ENCODE assay signal across 1 cellular context in the genomic region with DNA sequence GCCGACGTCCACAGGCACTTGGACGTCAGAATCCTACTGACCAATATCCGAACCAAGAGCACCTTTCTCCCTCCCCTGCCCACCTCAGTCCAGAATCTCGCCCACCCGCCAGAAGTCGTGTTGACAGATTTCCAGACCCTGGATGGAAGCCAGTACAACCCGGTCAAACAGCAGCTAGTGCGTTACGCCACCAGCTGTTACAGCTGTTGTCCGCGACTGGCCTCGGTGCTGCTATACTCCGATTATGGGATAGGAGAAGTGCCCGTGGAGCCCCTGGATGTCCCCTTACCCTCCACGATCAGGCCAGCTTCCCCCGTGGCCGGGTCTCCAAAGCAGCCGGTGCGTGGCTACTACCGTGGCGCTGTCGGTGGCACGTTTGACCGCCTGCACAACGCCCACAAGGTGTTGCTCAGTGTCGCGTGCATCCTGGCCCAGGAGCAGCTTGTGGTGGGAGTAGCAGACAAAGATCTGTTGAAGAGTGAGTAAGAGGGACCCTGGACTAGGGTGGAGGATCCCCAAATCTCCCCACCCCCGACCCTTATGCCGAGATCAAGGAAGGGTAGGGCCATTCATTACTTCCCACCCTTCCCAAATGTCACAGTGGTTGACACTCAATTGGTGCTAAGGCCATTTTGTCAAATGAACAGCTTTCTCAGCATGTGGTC.
TF ChIP-seq lines count a peak whose summit lies in the region.

No MANE protein-coding gene starts in this region.

TF ChIP-seq in HepG2, 621 proteins besides CTCF, POLR2A, EP300 and RAD21 (continued from another document and continues in another):
- TF ChIP-seq, protein P1, sequence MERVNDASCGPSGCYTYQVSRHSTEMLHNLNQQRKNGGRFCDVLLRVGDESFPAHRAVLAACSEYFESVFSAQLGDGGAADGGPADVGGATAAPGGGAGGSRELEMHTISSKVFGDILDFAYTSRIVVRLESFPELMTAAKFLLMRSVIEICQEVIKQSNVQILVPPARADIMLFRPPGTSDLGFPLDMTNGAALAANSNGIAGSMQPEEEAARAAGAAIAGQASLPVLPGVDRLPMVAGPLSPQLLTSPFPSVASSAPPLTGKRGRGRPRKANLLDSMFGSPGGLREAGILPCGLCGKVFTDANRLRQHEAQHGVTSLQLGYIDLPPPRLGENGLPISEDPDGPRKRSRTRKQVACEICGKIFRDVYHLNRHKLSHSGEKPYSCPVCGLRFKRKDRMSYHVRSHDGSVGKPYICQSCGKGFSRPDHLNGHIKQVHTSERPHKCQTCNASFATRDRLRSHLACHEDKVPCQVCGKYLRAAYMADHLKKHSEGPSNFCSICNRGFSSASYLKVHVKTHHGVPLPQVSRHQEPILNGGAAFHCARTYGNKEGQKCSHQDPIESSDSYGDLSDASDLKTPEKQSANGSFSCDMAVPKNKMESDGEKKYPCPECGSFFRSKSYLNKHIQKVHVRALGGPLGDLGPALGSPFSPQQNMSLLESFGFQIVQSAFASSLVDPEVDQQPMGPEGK (CRISPR knock-in tag; IDR thresholded peaks at IDR 0.05), result no peak; the same call in 1 of the 2 replicates
- TF ChIP-seq, protein P2, sequence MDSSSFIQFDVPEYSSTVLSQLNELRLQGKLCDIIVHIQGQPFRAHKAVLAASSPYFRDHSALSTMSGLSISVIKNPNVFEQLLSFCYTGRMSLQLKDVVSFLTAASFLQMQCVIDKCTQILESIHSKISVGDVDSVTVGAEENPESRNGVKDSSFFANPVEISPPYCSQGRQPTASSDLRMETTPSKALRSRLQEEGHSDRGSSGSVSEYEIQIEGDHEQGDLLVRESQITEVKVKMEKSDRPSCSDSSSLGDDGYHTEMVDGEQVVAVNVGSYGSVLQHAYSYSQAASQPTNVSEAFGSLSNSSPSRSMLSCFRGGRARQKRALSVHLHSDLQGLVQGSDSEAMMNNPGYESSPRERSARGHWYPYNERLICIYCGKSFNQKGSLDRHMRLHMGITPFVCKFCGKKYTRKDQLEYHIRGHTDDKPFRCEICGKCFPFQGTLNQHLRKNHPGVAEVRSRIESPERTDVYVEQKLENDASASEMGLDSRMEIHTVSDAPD (CRISPR knock-in tag; IDR thresholded peaks at IDR 0.05), result no peak
- TF ChIP-seq YY1 (IDR thresholded peaks at IDR 0.05; ENCODE audit: insufficient read depth, insufficient replicate concordance, low read depth, low read length) (no peak), TMF1 (CRISPR knock-in tag; IDR thresholded peaks at IDR 0.05; ENCODE audit: low read depth) (no peak), SRF (IDR thresholded peaks at IDR 0.05; ENCODE audit: low read depth, low read length) (no peak), ZNF788 (CRISPR knock-in tag; IDR thresholded peaks at IDR 0.05; ENCODE audit: borderline replicate concordance) (no peak; the same call in 1 of the 2 replicates), HNRNPH1 (optimal IDR thresholded peaks at IDR 0.05; ENCODE audit: low read depth, low read length) (no peak), KAT2B (IDR thresholded peaks at IDR 0.05; ENCODE audit: borderline replicate concordance, low read depth, low read length) (no peak), PRMT3 (CRISPR knock-in tag; IDR thresholded peaks at IDR 0.05; ENCODE audit: borderline replicate concordance, low read depth) (no peak), ZBTB20 (CRISPR knock-in tag; IDR thresholded peaks at IDR 0.05; ENCODE audit: borderline replicate concordance, low read depth) (no peak), PPARG (CRISPR knock-in tag; conservative IDR thresholded peaks at IDR 0.05) (no peak), SIN3A (IDR thresholded peaks at IDR 0.05; ENCODE audit: borderline replicate concordance, low read depth, low read length) (no peak; the same call in 1 of the 2 replicates), ZSCAN29 (CRISPR knock-in tag; conservative IDR thresholded peaks at IDR 0.05) (no peak), HIVEP1 (CRISPR knock-in tag; IDR thresholded peaks at IDR 0.05) (no peak; the same call in 1 of the 2 replicates), REL (CRISPR knock-in tag; conservative IDR thresholded peaks at IDR 0.05) (0 out of 2 replicates have a peak, but pooled peaks have one; percentile 26), ZNF572 (CRISPR knock-in tag; IDR thresholded peaks at IDR 0.05) (no peak), ZNF850 (CRISPR knock-in tag; conservative IDR thresholded peaks at IDR 0.05) (no peak)
- TF ChIP-seq, protein P3, sequence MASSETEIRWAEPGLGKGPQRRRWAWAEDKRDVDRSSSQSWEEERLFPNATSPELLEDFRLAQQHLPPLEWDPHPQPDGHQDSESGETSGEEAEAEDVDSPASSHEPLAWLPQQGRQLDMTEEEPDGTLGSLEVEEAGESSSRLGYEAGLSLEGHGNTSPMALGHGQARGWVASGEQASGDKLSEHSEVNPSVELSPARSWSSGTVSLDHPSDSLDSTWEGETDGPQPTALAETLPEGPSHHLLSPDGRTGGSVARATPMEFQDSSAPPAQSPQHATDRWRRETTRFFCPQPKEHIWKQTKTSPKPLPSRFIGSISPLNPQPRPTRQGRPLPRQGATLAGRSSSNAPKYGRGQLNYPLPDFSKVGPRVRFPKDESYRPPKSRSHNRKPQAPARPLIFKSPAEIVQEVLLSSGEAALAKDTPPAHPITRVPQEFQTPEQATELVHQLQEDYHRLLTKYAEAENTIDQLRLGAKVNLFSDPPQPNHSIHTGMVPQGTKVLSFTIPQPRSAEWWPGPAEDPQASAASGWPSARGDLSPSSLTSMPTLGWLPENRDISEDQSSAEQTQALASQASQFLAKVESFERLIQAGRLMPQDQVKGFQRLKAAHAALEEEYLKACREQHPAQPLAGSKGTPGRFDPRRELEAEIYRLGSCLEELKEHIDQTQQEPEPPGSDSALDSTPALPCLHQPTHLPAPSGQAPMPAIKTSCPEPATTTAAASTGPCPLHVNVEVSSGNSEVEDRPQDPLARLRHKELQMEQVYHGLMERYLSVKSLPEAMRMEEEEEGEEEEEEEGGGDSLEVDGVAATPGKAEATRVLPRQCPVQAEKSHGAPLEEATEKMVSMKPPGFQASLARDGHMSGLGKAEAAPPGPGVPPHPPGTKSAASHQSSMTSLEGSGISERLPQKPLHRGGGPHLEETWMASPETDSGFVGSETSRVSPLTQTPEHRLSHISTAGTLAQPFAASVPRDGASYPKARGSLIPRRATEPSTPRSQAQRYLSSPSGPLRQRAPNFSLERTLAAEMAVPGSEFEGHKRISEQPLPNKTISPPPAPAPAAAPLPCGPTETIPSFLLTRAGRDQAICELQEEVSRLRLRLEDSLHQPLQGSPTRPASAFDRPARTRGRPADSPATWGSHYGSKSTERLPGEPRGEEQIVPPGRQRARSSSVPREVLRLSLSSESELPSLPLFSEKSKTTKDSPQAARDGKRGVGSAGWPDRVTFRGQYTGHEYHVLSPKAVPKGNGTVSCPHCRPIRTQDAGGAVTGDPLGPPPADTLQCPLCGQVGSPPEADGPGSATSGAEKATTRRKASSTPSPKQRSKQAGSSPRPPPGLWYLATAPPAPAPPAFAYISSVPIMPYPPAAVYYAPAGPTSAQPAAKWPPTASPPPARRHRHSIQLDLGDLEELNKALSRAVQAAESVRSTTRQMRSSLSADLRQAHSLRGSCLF (CRISPR knock-in tag; IDR thresholded peaks at IDR 0.05; ENCODE audit: borderline replicate concordance), result no peak
- TF ChIP-seq, protein P4, sequence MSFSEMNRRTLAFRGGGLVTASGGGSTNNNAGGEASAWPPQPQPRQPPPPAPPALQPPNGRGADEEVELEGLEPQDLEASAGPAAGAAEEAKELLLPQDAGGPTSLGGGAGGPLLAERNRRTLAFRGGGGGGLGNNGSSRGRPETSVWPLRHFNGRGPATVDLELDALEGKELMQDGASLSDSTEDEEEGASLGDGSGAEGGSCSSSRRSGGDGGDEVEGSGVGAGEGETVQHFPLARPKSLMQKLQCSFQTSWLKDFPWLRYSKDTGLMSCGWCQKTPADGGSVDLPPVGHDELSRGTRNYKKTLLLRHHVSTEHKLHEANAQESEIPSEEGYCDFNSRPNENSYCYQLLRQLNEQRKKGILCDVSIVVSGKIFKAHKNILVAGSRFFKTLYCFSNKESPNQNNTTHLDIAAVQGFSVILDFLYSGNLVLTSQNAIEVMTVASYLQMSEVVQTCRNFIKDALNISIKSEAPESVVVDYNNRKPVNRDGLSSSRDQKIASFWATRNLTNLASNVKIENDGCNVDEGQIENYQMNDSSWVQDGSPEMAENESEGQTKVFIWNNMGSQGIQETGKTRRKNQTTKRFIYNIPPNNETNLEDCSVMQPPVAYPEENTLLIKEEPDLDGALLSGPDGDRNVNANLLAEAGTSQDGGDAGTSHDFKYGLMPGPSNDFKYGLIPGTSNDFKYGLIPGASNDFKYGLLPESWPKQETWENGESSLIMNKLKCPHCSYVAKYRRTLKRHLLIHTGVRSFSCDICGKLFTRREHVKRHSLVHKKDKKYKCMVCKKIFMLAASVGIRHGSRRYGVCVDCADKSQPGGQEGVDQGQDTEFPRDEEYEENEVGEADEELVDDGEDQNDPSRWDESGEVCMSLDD (CRISPR knock-in tag; IDR thresholded peaks at IDR 0.05; ENCODE audit: borderline replicate concordance), result peak; percentile 38; the same call in 1 of the 2 replicates
- TF ChIP-seq, protein P5, sequence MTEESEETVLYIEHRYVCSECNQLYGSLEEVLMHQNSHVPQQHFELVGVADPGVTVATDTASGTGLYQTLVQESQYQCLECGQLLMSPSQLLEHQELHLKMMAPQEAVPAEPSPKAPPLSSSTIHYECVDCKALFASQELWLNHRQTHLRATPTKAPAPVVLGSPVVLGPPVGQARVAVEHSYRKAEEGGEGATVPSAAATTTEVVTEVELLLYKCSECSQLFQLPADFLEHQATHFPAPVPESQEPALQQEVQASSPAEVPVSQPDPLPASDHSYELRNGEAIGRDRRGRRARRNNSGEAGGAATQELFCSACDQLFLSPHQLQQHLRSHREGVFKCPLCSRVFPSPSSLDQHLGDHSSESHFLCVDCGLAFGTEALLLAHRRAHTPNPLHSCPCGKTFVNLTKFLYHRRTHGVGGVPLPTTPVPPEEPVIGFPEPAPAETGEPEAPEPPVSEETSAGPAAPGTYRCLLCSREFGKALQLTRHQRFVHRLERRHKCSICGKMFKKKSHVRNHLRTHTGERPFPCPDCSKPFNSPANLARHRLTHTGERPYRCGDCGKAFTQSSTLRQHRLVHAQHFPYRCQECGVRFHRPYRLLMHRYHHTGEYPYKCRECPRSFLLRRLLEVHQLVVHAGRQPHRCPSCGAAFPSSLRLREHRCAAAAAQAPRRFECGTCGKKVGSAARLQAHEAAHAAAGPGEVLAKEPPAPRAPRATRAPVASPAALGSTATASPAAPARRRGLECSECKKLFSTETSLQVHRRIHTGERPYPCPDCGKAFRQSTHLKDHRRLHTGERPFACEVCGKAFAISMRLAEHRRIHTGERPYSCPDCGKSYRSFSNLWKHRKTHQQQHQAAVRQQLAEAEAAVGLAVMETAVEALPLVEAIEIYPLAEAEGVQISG (CRISPR knock-in tag; IDR thresholded peaks at IDR 0.05), result no peak
- TF ChIP-seq, protein P6, sequence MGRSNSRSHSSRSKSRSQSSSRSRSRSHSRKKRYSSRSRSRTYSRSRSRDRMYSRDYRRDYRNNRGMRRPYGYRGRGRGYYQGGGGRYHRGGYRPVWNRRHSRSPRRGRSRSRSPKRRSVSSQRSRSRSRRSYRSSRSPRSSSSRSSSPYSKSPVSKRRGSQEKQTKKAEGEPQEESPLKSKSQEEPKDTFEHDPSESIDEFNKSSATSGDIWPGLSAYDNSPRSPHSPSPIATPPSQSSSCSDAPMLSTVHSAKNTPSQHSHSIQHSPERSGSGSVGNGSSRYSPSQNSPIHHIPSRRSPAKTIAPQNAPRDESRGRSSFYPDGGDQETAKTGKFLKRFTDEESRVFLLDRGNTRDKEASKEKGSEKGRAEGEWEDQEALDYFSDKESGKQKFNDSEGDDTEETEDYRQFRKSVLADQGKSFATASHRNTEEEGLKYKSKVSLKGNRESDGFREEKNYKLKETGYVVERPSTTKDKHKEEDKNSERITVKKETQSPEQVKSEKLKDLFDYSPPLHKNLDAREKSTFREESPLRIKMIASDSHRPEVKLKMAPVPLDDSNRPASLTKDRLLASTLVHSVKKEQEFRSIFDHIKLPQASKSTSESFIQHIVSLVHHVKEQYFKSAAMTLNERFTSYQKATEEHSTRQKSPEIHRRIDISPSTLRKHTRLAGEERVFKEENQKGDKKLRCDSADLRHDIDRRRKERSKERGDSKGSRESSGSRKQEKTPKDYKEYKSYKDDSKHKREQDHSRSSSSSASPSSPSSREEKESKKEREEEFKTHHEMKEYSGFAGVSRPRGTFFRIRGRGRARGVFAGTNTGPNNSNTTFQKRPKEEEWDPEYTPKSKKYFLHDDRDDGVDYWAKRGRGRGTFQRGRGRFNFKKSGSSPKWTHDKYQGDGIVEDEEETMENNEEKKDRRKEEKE (IDR thresholded peaks at IDR 0.05), result no peak
- TF ChIP-seq, protein P7, sequence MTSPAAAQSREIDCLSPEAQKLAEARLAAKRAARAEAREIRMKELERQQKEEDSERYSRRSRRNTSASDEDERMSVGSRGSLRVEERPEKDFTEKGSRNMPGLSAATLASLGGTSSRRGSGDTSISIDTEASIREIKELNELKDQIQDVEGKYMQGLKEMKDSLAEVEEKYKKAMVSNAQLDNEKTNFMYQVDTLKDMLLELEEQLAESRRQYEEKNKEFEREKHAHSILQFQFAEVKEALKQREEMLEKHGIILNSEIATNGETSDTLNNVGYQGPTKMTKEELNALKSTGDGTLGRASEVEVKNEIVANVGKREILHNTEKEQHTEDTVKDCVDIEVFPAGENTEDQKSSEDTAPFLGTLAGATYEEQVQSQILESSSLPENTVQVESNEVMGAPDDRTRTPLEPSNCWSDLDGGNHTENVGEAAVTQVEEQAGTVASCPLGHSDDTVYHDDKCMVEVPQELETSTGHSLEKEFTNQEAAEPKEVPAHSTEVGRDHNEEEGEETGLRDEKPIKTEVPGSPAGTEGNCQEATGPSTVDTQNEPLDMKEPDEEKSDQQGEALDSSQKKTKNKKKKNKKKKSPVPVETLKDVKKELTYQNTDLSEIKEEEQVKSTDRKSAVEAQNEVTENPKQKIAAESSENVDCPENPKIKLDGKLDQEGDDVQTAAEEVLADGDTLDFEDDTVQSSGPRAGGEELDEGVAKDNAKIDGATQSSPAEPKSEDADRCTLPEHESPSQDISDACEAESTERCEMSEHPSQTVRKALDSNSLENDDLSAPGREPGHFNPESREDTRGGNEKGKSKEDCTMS (CRISPR knock-in tag; conservative IDR thresholded peaks at IDR 0.05), result no peak
